Comparison of ENCODE assay signal across 1 cellular context in the genomic region with DNA sequence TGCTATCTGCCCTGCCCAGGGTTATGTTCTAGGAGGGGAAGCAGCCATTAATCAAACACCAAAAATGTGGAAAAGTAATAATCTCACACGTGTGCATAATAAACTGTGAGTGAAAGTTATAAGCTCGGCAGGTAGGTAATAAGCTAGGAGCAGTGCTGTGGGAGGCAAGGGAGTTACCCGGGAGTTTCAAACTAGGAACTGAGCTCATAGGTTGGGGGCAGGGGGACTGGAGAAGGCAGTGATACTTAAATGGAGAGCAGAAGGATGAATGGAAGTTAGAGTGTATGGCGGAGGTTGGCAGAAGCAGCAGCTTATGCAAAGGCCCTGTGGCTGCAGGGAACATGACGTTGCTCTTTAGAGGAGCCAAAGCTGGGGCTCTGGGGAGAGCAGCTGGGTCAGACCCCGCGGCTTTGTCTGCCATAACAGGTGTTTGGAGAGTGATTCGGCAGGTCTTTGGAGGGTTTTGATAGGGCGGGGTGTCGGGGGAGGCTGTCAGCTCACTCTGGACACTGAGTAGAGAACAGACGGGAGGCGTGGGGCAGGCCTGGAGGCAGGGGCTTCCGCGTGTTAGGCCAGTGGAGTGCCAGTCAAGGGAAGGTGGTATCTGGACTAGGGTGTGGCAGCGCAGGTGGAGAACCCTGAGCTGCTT.
A peak's percentile ranks its signal among the peaks of the same experiment; 100 is the strongest.
TF ChIP-seq lines count a peak whose summit lies in the region.

No MANE protein-coding gene starts in this region.

TF ChIP-seq in H1, 55 proteins besides CTCF, POLR2A, EP300 and RAD21:
- TF ChIP-seq HDAC2 (IDR thresholded peaks at IDR 0.05; ENCODE audit: borderline replicate concordance in 1 of 2, low read depth in 2 of 2, low read length in 2 of 2) (peak in 1 of 2 experiments; percentile 61; a peak in 1 of 4 replicates), KDM1A (IDR thresholded peaks at IDR 0.05; ENCODE audit: borderline replicate concordance, low read length) (peak; percentile 97), BACH1 (IDR thresholded peaks at IDR 0.05; ENCODE audit: low read length) (peak; percentile 38; the same call in 1 of the 2 replicates), EGR1 (IDR thresholded peaks at IDR 0.05; ENCODE audit: borderline replicate concordance, low read depth, low read length) (no peak), RBBP5 (IDR thresholded peaks at IDR 0.05; ENCODE audit: borderline replicate concordance, low read depth, low read length) (0 out of 2 replicates have a peak, but pooled peaks have one; percentile 15), SIX5 (IDR thresholded peaks at IDR 0.05; ENCODE audit: low read depth, low read length) (no peak), ASH2L (IDR thresholded peaks at IDR 0.05; ENCODE audit: low read length) (peak; percentile 16), MAFK (IDR thresholded peaks at IDR 0.05; ENCODE audit: low read depth, low read length) (peak; percentile 25; the same call in 1 of the 2 replicates)
TF ChIP-seq in H1: peak in this region for 6.
